ENCODE assay signal across 12 cellular contexts in genomic region chr1:3869751-3870301, GRCh38. TPM values are rescaled to one million over a fixed set of nuclear protein-coding genes. Genes with fewer than 3 reads are reported as not detected.
DNase-seq lines count a peak whose midpoint lies in the region; ATAC-seq and TF ChIP-seq lines count a peak whose summit lies in the region.
"Had no signal": no experiment of that assay in that cellular context is flagged by ENCODE, and none has a peak within 500 bp of the region (broad histone marks: within the 10 kb centered on the region; RNA-seq: fewer than 3 reads in every experiment).

No MANE protein-coding gene starts in this region.

- no peak for TF ChIP-seq EP300 in tibial nerve (IDR thresholded peaks at IDR 0.05)

- H3K36me3 ChIP-seq in brain microvascular endothelial cell (replicated peaks) (peaks cover 4% of the 10 kb centered on the region), mucosa of descending colon (ENCODE audit: low read depth) (no peaks in the 10 kb centered on the region), tibial nerve (peaks cover 0 to 93% (median 0%) of the 10 kb centered on the region in 3 donors)
- H3K36me3 ChIP-seq: breast epithelium had no signal

- H3K4me3 ChIP-seq in NB4 (ENCODE audit: low read depth, low read length) (no peak overlapping the region), brain microvascular endothelial cell (ENCODE audit: low read depth, low read length) (no peak overlapping the region), mucosa of descending colon (no peak overlapping the region), tibial nerve (no peak overlapping the region)
- H3K4me3 ChIP-seq: breast epithelium had no signal

- WGBS in tibial nerve, 2 donors = 73 to 92% methylated on average over 9 to 16 of the region's 18 CpGs

- no peaks in the 10 kb centered on the region for H3K9me3 ChIP-seq in mucosa of descending colon
- H3K9me3 ChIP-seq in tibial nerve = no peaks in the 10 kb centered on the region
- H3K9me3 ChIP-seq: breast epithelium had no signal

- intact Hi-C loops in mucosa of descending colon (cut with DNase I, micrococcal nuclease) = no loop called here

- no peaks in the 10 kb centered on the region for H3K27me3 ChIP-seq in brain microvascular endothelial cell (replicated peaks)
- H3K27me3 ChIP-seq in tibial nerve = no peaks in the 10 kb centered on the region
- H3K27me3 ChIP-seq: breast epithelium had no signal

- H3K27ac ChIP-seq in brain microvascular endothelial cell (no peak overlapping the region), tibial nerve (no peak overlapping the region)
- H3K27ac ChIP-seq: breast epithelium had no signal

- H3K4me1 ChIP-seq in mucosa of descending colon (ENCODE audit: low read depth) (no peaks in the 10 kb centered on the region), tibial nerve (no peaks in the 10 kb centered on the region)
- H3K4me1 ChIP-seq: breast epithelium had no signal

- TF ChIP-seq CTCF in NB4 (IDR thresholded peaks at IDR 0.05; ENCODE audit: low read depth, low read length) (no peak), brain microvascular endothelial cell (IDR thresholded peaks at IDR 0.05; ENCODE audit: low read depth, low read length, missing control alignments) (peak; percentile 36), mucosa of descending colon (IDR thresholded peaks at IDR 0.05) (no peak), tibial nerve (IDR thresholded peaks at IDR 0.05) (no peak)

- ATAC-seq in mucosa of descending colon = peak; percentile 60
- ATAC-seq: T-helper 17 cell had no signal

- in situ Hi-C loops in brain microvascular endothelial cell (cut with HindIII; ENCODE audit: low pct_ligation_motif_present, low sequenced_read_pairs) = no loop called here

- peak; percentile 77 for DNase-seq in DMS153 (lab: John Stamatoyannopoulos, UW)
- DNase-seq in NB4 (ENCODE audit: low read depth) = peak; percentile 39
- peak; percentile 70 for DNase-seq in brain microvascular endothelial cell
- peak in 1 of 3 donors; percentile 18 for DNase-seq in mucosa of descending colon
- DNase-seq in HCEC 1CT = no peak
- no peak for DNase-seq in NCI-H510A (lab: John Stamatoyannopoulos, UW)
- no peak for DNase-seq in COLO829 (ENCODE audit: low spot score)
- DNase-seq in tibial nerve (ENCODE audit: low spot score in 2 of 2) = no peak
- DNase-seq: activated effector memory CD4-positive, alpha-beta T cell treated with anti-CD3 and anti-CD28 coated beads, Interleukin-2, amount 50 U/mL, for 16 hours; NCI-H1436 treated with DMSO at 0.1 percent for 48 hours; T-helper 17 cell had no signal

- TF ChIP-seq POLR2A in NB4 (IDR thresholded peaks at IDR 0.05; ENCODE audit: extremely low read depth, insufficient read length) = no peak
- no peak for TF ChIP-seq POLR2A in tibial nerve (IDR thresholded peaks at IDR 0.05)

RNA-seq across cellular contexts. Expression of gene DFFB, which starts 12.6 kb away (rescaled TPM):
- total RNA-seq in mucosa of descending colon (1 to 10 TPM; 7.6 to 9.2 (median 8.4) TPM), tibial nerve (10 to 100 TPM in 3 of 4 donors, 1 to 10 TPM in 1; 7.0 to 17.7 (median 15.2) TPM)

RNA-seq across cellular contexts. Expression of gene CEP104, which starts 12.8 kb away (rescaled TPM):
- total RNA-seq in mucosa of descending colon (10 to 100 TPM; 33.4 to 62.0 (median 36.1) TPM), tibial nerve (10 to 100 TPM; 41.5 to 68.6 (median 48.0) TPM)

RNA-seq across cellular contexts. Expression of gene C1orf174, which starts 30.2 kb away (rescaled TPM):
- total RNA-seq in mucosa of descending colon (10 to 100 TPM; 19.3 to 23.7 (median 21.8) TPM), tibial nerve (10 to 100 TPM; 18.2 to 24.6 (median 19.1) TPM)

Comparison
In these comparisons a context has a peak if more than half of its experiments do, and no peak if none do; other contexts are left out.
1. DNase-seq: peak in DMS153 (single experiment), NB4 (single experiment) and brain microvascular endothelial cell (single experiment); none in HCEC 1CT (single experiment), NCI-H510A (single experiment), COLO829 (single experiment) and tibial nerve (0 of 2).